8 cellular contexts compared by ENCODE assay signal in genomic region chr1:198253668-198254067, GRCh38.
A peak's percentile ranks its signal among the peaks of the same experiment; 100 is the strongest.
DNase-seq lines count a peak whose midpoint lies in the region; ATAC-seq and TF ChIP-seq lines count a peak whose summit lies in the region.

No MANE protein-coding gene starts in this region.

- 24 to 29% methylated on average over 1 of the region's 1 CpG for WGBS in lower leg skin, 2 donors

- H3K9me3 Mint-ChIP-seq in activated B cell treated with CpG ODN at 0.5 μM for 24 hours = no peaks in the 10 kb centered on the region
- no peaks in the 10 kb centered on the region for H3K9me3 Mint-ChIP-seq in memory B cell

- H3K36me3 Mint-ChIP-seq in activated B cell treated with CpG ODN at 0.5 μM for 24 hours (ENCODE audit: low read depth) = peaks cover 6% of the 10 kb centered on the region
- peaks cover 5% of the 10 kb centered on the region for H3K36me3 Mint-ChIP-seq in memory B cell

- H3K27me3 Mint-ChIP-seq in activated B cell treated with CpG ODN at 0.5 μM for 24 hours = no peaks in the 10 kb centered on the region
- H3K27me3 Mint-ChIP-seq in memory B cell = no peaks in the 10 kb centered on the region

- no peak overlapping the region for H3K4me3 ChIP-seq in lower leg skin (ENCODE audit: low read depth, poor library complexity, severe bottlenecking)

- POLR2A ChIA-PET in activated B cell treated with CpG ODN at 0.5 μM for 24 hours (lab: Charles Lee) = interaction anchor here (1.0 kb wide), 1 partner anchor 81 kb away, joined by 3 read pairs; no protein-coding TSS in a partner anchor

- CTCF ChIA-PET in activated B cell treated with CpG ODN at 0.5 μM for 24 hours (lab: Charles Lee) = no interaction called here

- H3K27ac Mint-ChIP-seq in activated B cell treated with CpG ODN at 0.5 μM for 24 hours = peak overlapping the region; percentile 79
- H3K27ac Mint-ChIP-seq in memory B cell = peak overlapping the region; percentile 28

- TF ChIP-seq POLR2A in lower leg skin (IDR thresholded peaks at IDR 0.05) = no peak

- intact Hi-C loops in activated B cell treated with CpG ODN at 0.5 μM for 24 hours (cut with micrococcal nuclease) = loop anchor here (1.0 to 10.0 kb wide), 4 partner anchors 15 to 371 kb away; partner anchors contain the start of gene NEK7
- intact Hi-C loops in lower leg skin (cut with DNase I; ENCODE audit: low total_unique reads) = no loop called here

- ATAC-seq in GM19438 (IDR thresholded peaks at IDR 0.05; ENCODE audit: low read depth, unreplicated experiment) = peak; percentile 94
- ATAC-seq in HG03342 (IDR thresholded peaks at IDR 0.05; ENCODE audit: unreplicated experiment) = peak; percentile 98
- peak; percentile 94 for ATAC-seq in activated B cell treated with CpG ODN at 0.5 μM for 24 hours (ENCODE audit: low read depth)
- peak; percentile 100 for ATAC-seq in memory B cell (ENCODE audit: low read depth)

- DNase-seq in Daoy (ENCODE audit: low read depth) (peak; percentile 43), activated B cell treated with CpG ODN at 0.5 μM for 24 hours (no peak), memory B cell (ENCODE audit: low spot score in 2 of 2) (peak in 1 of 2 donors; percentile 14), NCI-H146 (lab: John Stamatoyannopoulos, UW) (no peak), lower leg skin (ENCODE audit: low spot score in 2 of 2) (no peak), OCI-M2 (lab: John Stamatoyannopoulos, UW; ENCODE audit: unreplicated experiment) (no peak)

- TF ChIP-seq CTCF in activated B cell treated with CpG ODN at 0.5 μM for 24 hours (IDR thresholded peaks at IDR 0.05) (no peak), lower leg skin (IDR thresholded peaks at IDR 0.05) (no peak)

- H3K4me3 Mint-ChIP-seq in activated B cell treated with CpG ODN at 0.5 μM for 24 hours (peak overlapping the region; percentile 59), memory B cell (no peak overlapping the region)

- H3K4me1 Mint-ChIP-seq in activated B cell treated with CpG ODN at 0.5 μM for 24 hours (peaks cover 24% of the 10 kb centered on the region), memory B cell (peaks cover 25% of the 10 kb centered on the region)
